ENCODE assay signal across 8 cellular contexts in the genomic region with DNA sequence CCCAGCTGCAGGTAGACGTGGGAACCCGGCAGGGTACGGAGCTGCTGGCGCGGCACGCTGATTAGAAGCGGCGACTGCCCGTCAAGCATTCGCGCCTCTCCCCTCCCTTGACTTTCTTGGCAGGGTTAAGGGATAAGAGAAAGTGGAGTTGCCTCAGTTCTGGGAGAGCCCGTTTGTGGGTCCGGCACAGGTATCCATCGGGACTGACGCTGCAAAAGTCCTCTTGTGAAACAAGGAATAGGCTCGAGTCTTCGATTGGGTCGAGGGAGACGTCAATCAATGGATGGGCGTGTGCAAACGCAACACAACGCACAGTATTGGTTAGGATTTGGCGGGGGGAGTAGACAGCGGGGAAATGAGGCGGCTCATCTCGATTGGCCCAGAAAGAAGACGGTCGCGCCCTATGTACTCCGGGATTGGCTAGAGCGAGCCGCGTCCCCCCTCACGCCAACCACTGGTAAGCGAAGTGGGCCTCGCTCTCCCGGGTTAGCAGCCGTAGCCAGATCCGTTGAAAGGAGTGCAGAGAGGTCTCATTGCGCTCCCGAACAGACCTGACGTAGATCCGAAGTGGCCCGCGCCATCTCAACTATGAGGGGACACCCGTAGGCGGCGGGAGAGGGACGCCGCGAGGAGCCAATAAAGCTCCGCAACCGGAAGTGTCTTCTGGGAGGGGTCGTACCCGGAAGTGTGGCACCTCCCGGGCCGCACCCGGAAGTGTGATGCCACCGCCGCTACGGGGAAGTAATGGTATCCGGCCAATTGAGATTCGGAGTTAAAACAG. TPM values are rescaled to one million over a fixed set of nuclear protein-coding genes. Genes with fewer than 3 reads are reported as not detected.
DNase-seq lines count a peak whose midpoint lies in the region; ATAC-seq and TF ChIP-seq lines count a peak whose summit lies in the region.

A gene (plus strand): TSS at position 713 of the 781 bp plus-strand sequence. CDS start 296 bp downstream, outside the sequence.

- H3K4me3 Mint-ChIP-seq in activated T-cell treated with anti-CD3 and anti-CD28 coated beads, Interleukin-2, amount 50 U/mL, for 4 hours, result peak within 1 kb of the TSS; percentile 98

- H3K27me3 ChIP-seq in Panc1 (ENCODE audit: control insufficient read depth, insufficient read depth, low read length) (no peaks in the 10 kb centered on the region), esophagus (ENCODE audit: control insufficient read depth in 1 of 2, insufficient read depth in 2 of 2, low read length in 2 of 2) (no peaks in the 10 kb centered on the region), mucosa of stomach (ENCODE audit: control insufficient read depth, insufficient read depth, low read length) (no peaks in the 10 kb centered on the region)

- POLR2A ChIA-PET in Panc1 (lab: Charles Lee), result interaction anchor here (0.6 kb wide), 1 partner anchor 1640 kb away, joined by 3 read pairs; no protein-coding TSS in a partner anchor

- ATAC-seq in GM21723 (IDR thresholded peaks at IDR 0.05; ENCODE audit: unreplicated experiment) (peak; percentile 97), Panc1 (peak; percentile 98)
- peak; percentile 95 to 97 for ATAC-seq in activated T-cell treated with anti-CD3 and anti-CD28 coated beads, Interleukin-2, amount 50 U/mL, for 4 hours

- H3K36me3 ChIP-seq in Panc1 (ENCODE audit: control insufficient read depth, insufficient read depth, low read length) (peaks cover 9% of the 10 kb centered on the region; the same call in 1 of the 2 replicates), esophagus (ENCODE audit: control insufficient read depth in 2 of 2, insufficient read depth in 2 of 2, low read length in 1 of 2) (peaks cover 7 to 23% of the 10 kb centered on the region in 2 donors), mucosa of stomach (ENCODE audit: control insufficient read depth, insufficient read depth, low read length) (no peaks in the 10 kb centered on the region)

- H3K4me3 ChIP-seq in Panc1 (ENCODE audit: low read depth in 2 of 2, low read length in 2 of 2), result peak within 1 kb of the TSS; percentile 97 to 98
- H3K4me3 ChIP-seq in esophagus (ENCODE audit: low read depth in 1 of 2, low read length in 2 of 2), result peak within 1 kb of the TSS; percentile 75 to 96
- H3K4me3 ChIP-seq in mucosa of stomach (ENCODE audit: low read length), result peak within 1 kb of the TSS; percentile 65

- H3K9ac ChIP-seq in mucosa of stomach (ENCODE audit: low read length), result peak within 1 kb of the TSS; percentile 89

- H3K4me1 ChIP-seq in Panc1 (ENCODE audit: control insufficient read depth, insufficient read depth, low read length) (0 out of 2 replicates have a peak, but pooled peaks cover 6% of the 10 kb centered on the region), esophagus (ENCODE audit: control insufficient read depth in 2 of 2, insufficient read depth in 2 of 2, low read length in 1 of 2) (no peaks in the 10 kb centered on the region), mucosa of stomach (ENCODE audit: control insufficient read depth, insufficient read depth, low read length) (peaks cover 9% of the 10 kb centered on the region)

- BruUV-seq in Panc1 (replicated peaks; lab: Mats Ljungman, UMichigan), result no TSS peak

- 0% methylated on average over 63 of the region's 63 CpGs for WGBS in esophagus, 2 donors

- peaks cover 2% of the 10 kb centered on the region for H3K27me3 Mint-ChIP-seq in activated T-cell treated with anti-CD3 and anti-CD28 coated beads, Interleukin-2, amount 50 U/mL, for 4 hours (ENCODE audit: low read depth)

- CTCF ChIA-PET in Panc1 (lab: Charles Lee), result no interaction called here

- DNase-seq in DMS53 (lab: John Stamatoyannopoulos, UW) (peak; percentile 98), KG1 (lab: John Stamatoyannopoulos, UW) (peak; percentile 90), Panc1 (ENCODE audit: low read depth, low spot score) (peak; percentile 94)
- peak; percentile 89 for DNase-seq in activated T-cell treated with anti-CD3 and anti-CD28 coated beads, Interleukin-2, amount 50 U/mL, for 4 hours
- DNase-seq in stimulated activated CD8-positive, alpha-beta memory T cell treated with anti-CD3 and anti-CD28 coated beads, Interleukin-7, amount 100 ng/mL, for 1 hour (ENCODE audit: low read depth in 2 of 2), result peak; percentile 83 to 85

- TF ChIP-seq CTCF in Panc1 (IDR thresholded peaks at IDR 0.05), result no peak

- peaks cover 32% of the 10 kb centered on the region for H3K36me3 Mint-ChIP-seq in activated T-cell treated with anti-CD3 and anti-CD28 coated beads, Interleukin-2, amount 50 U/mL, for 4 hours (ENCODE audit: insufficient read depth)

- in situ Hi-C loops in Panc1 (cut with HindIII; ENCODE audit: low pct_unique_long_range_greater_than_20kb, low sequenced_read_pairs), result no loop called here

- no peaks in the 10 kb centered on the region for H3K9me3 ChIP-seq in Panc1 (ENCODE audit: control insufficient read depth, insufficient read depth, low read depth, low read length)
- H3K9me3 ChIP-seq in esophagus (ENCODE audit: control insufficient read depth in 2 of 2, insufficient read depth in 1 of 2, low read depth in 1 of 2, low read length in 1 of 2), result no peaks in the 10 kb centered on the region
- H3K9me3 ChIP-seq in mucosa of stomach (ENCODE audit: control insufficient read depth, low read length), result no peaks in the 10 kb centered on the region

- H3K4me1 Mint-ChIP-seq in activated T-cell treated with anti-CD3 and anti-CD28 coated beads, Interleukin-2, amount 50 U/mL, for 4 hours (ENCODE audit: low read depth), result peaks cover 37% of the 10 kb centered on the region

- peak within 1 kb of the TSS; percentile 91 for H3K27ac ChIP-seq in Panc1 (ENCODE audit: low read length)
- peak within 1 kb of the TSS; percentile 96 to 100 for H3K27ac ChIP-seq in esophagus (ENCODE audit: low read depth in 2 of 2, low read length in 1 of 2)

- no peaks in the 10 kb centered on the region for H3K9me3 Mint-ChIP-seq in activated T-cell treated with anti-CD3 and anti-CD28 coated beads, Interleukin-2, amount 50 U/mL, for 4 hours

- intact Hi-C loops in Panc1 (cut with micrococcal nuclease; ENCODE audit: unreplicated experiment), result no loop called here

RNA-seq across cellular contexts. Expression of the gene that starts here (rescaled TPM):
- 62.9 TPM for total RNA-seq in Panc1 (2021; ENCODE audit: unreplicated experiment)
- 60.2 TPM for polyA plus RNA-seq in Panc1 (2012; ENCODE audit: insufficient read length)
- total RNA-seq in activated T-cell treated with anti-CD3 and anti-CD28 coated beads, Interleukin-2, amount 50 U/mL, for 4 hours, result 10 to 100 TPM; 67.6 to 71.3 (median 70.0) TPM
- 10 to 100 TPM; 12.3 to 14.8 TPM for polyA plus RNA-seq in esophagus

Comparison
In these comparisons a context has a peak if more than half of its experiments do, and no peak if none do; other contexts are left out.
1. Peak in every context shown above with its lines: DNase-seq, ATAC-seq, H3K4me3 ChIP-seq and H3K27ac ChIP-seq.